Comparison of ENCODE assay signal across 14 cellular contexts in genomic region chr4:7332216-7333023, GRCh38.
DNase-seq lines count a peak whose midpoint lies in the region; ATAC-seq, FAIRE-seq and TF ChIP-seq lines count a peak whose summit lies in the region.
"Had no signal": no experiment of that assay in that cellular context is flagged by ENCODE, and none has a peak within 500 bp of the region (broad histone marks: within the 10 kb centered on the region; RNA-seq: fewer than 3 reads in every experiment).

No MANE protein-coding gene starts in this region.

- H3K4me3 ChIP-seq in astrocyte (ENCODE audit: insufficient read depth, low read depth, low read length), result no peak overlapping the region
- H3K4me3 ChIP-seq in aorta (ENCODE audit: low read length in 2 of 2), result no peak overlapping the region
- H3K4me3 ChIP-seq: ascending aorta had no signal

- H3K27ac ChIP-seq in astrocyte (ENCODE audit: low read depth, low read length) (no peak overlapping the region), aorta (ENCODE audit: low read depth in 1 of 2, low read length in 2 of 2) (no peak overlapping the region)
- H3K27ac ChIP-seq: ascending aorta had no signal

- intact Hi-C loops in aorta (cut with DNase I), result no loop called here

- no peak overlapping the region for H3K4me3 Mint-ChIP-seq in astrocyte (ENCODE audit: unreplicated experiment)
- H3K4me3 Mint-ChIP-seq: WTC11 had no signal

- H3K27ac Mint-ChIP-seq in astrocyte (ENCODE audit: unreplicated experiment), result peak overlapping the region; percentile 18
- H3K27ac Mint-ChIP-seq: WTC11 had no signal

- H3K9ac ChIP-seq in astrocyte (ENCODE audit: low read length), result no peak overlapping the region

- H3K79me2 ChIP-seq in astrocyte (ENCODE audit: insufficient read depth, low read length), result no peaks in the 10 kb centered on the region

- 88 to 89% methylated on average over 15 of the region's 15 CpGs for WGBS in aorta, 2 donors

- H3K4me1 ChIP-seq in astrocyte (ENCODE audit: insufficient read depth, low read length) (peaks cover 45% of the 10 kb centered on the region), aorta (ENCODE audit: control insufficient read depth in 1 of 2, insufficient read depth in 2 of 2, low read length in 2 of 2) (no peaks in the 10 kb centered on the region)

- H3K27me3 ChIP-seq in astrocyte (ENCODE audit: insufficient read depth, low read length), result no peaks in the 10 kb centered on the region
- H3K27me3 ChIP-seq in aorta (ENCODE audit: control insufficient read depth in 1 of 2, insufficient read depth in 2 of 2, low read length in 1 of 2), result no peaks in the 10 kb centered on the region
- H3K27me3 ChIP-seq: ascending aorta had no signal

- H3K9me3 Mint-ChIP-seq in astrocyte (ENCODE audit: unreplicated experiment), result peaks cover 2% of the 10 kb centered on the region
- H3K9me3 Mint-ChIP-seq: WTC11 had no signal

- peaks cover 4% of the 10 kb centered on the region for H3K36me3 Mint-ChIP-seq in astrocyte (ENCODE audit: low read depth, unreplicated experiment)
- H3K36me3 Mint-ChIP-seq: WTC11 had no signal

- FAIRE-seq in astrocyte (lab: Jason Lieb, UNC), result no peak
- FAIRE-seq: endothelial cell of umbilical vein had no signal

- no peaks in the 10 kb centered on the region for H3K36me3 ChIP-seq in astrocyte (ENCODE audit: insufficient read depth, low read length)
- H3K36me3 ChIP-seq in aorta (ENCODE audit: control insufficient read depth in 1 of 2, insufficient read depth in 2 of 2, low read length in 1 of 2), result no peaks in the 10 kb centered on the region
- H3K36me3 ChIP-seq: ascending aorta had no signal

- no peak overlapping the region for H2AFZ ChIP-seq in astrocyte (ENCODE audit: low read depth, low read length)

- peaks cover 18% of the 10 kb centered on the region for H3K27me3 Mint-ChIP-seq in astrocyte (ENCODE audit: low read depth, unreplicated experiment)

- peak; percentile 52 for DNase-seq in NCI-H82 (lab: John Stamatoyannopoulos, UW)
- DNase-seq in NCI-H82 treated with DMSO at 0.1 percent for 48 hours (lab: John Stamatoyannopoulos, UW; ENCODE audit: unreplicated experiment), result no peak
- DNase-seq in astrocyte (ENCODE audit: low read depth), result peak; percentile 87
- DNase-seq in kidney glomerular epithelial cell (lab: John Stamatoyannopoulos, UW), result peak; percentile 44
- DNase-seq in aorta, result peak; percentile 49 to 57
- no peak for DNase-seq in stimulated activated CD4-positive, alpha-beta T cell treated with anti-CD3 and anti-CD28 coated beads, Interleukin-4, amount 100 ng/mL, for 24 hours
- DNase-seq in ureter (ENCODE audit: low spot score), result no peak
- DNase-seq: midbrain, retina, SHP77 treated with DMSO at 0.1 percent for 48 hours had no signal

- H4K20me1 ChIP-seq in astrocyte (ENCODE audit: insufficient read depth, low read length), result peaks cover 10% of the 10 kb centered on the region

- H3K9me3 ChIP-seq in astrocyte (ENCODE audit: insufficient read depth, low read depth, low read length) (no peaks in the 10 kb centered on the region), aorta (ENCODE audit: control insufficient read depth, low read length) (no peaks in the 10 kb centered on the region)
- H3K9me3 ChIP-seq: ascending aorta had no signal

- H3K4me1 Mint-ChIP-seq in astrocyte (ENCODE audit: low read depth, unreplicated experiment), result peaks cover 42% of the 10 kb centered on the region

- H3K4me2 ChIP-seq in astrocyte (ENCODE audit: low read length), result peak overlapping the region; percentile 43

- ATAC-seq in aorta (ENCODE audit: low FRiP score) (no peak), HG03159 (IDR thresholded peaks at IDR 0.05; ENCODE audit: unreplicated experiment) (no peak)
- ATAC-seq: WTC11 had no signal

- TF ChIP-seq CTCF in astrocyte (IDR thresholded peaks at IDR 0.05; ENCODE audit: insufficient read depth, low read depth, low read length), result no peak

Comparison
In these comparisons a context has a peak if more than half of its experiments do, and no peak if none do; other contexts are left out.
1. DNase-seq: peak in NCI-H82 (single experiment), astrocyte (single experiment), kidney glomerular epithelial cell (single experiment) and aorta (2 of 2); none in NCI-H82 treated with DMSO at 0.1 percent for 48 hours (single experiment), stimulated activated CD4-positive, alpha-beta T cell treated with anti-CD3 and anti-CD28 coated beads, Interleukin-4, amount 100 ng/mL, for 24 hours (single experiment) and ureter (single experiment).